In the genomic region with DNA sequence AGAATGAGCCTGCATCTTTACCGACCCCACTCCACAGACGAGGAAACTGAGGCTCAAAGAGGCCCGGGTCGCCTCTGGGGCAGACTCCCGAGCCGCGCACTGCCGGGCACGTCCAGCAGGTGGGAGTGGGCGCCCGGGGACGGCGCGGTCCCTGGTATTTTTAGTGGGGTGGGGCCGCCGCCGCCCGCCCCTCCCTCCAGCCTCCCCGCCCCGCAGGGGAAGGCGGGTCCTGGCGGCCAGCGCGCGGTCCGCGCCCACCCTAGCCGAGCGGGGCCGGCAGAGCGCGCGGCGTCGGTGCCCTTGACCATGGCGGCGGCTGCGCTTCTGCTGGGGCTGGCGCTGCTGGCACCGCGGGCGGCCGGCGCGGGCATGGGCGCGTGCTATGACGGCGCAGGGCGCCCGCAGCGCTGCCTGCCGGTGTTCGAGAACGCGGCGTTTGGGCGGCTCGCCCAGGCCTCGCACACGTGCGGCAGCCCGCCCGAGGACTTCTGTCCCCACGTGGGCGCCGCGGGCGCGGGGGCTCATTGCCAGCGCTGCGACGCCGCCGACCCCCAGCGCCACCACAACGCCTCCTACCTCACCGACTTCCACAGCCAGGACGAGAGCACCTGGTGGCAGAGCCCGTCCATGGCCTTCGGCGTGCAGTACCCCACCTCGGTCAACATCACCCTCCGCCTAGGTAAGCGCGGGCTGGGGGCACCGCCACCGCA, we compare ENCODE assay signal across 8 cellular contexts. TPM values are rescaled to one million over a fixed set of nuclear protein-coding genes. Genes with fewer than 3 reads are reported as not detected.
DNase-seq lines count a peak whose midpoint lies in the region; ATAC-seq and TF ChIP-seq lines count a peak whose summit lies in the region.

A gene (plus strand): TSS at position 266 of the 710 bp plus-strand sequence. CDS start 41 bp downstream, at position 307.

- peak; percentile 46 for TF ChIP-seq CTCF in fibroblast of villous mesenchyme (IDR thresholded peaks at IDR 0.05; ENCODE audit: insufficient read depth, low read depth, low read length)
- TF ChIP-seq CTCF in psoas muscle (IDR thresholded peaks at IDR 0.05) = no peak

- no peak within 1 kb of the TSS for H3K4me3 Mint-ChIP-seq in activated T-helper 2 cell treated with anti-CD3 and anti-CD28 coated beads, Interferon-gamma antibody, Interleukin-2, Interleukin-4, amounts not matched to agents 10 μg/mL and 5 μg/mL and 100 μg/mL, durations not matched to agents 14 hours and 24 hours and 36 hours (ENCODE audit: low read depth)

- intact Hi-C loops in psoas muscle (cut with DNase I) = no loop called here
- intact Hi-C loops in posterior vena cava (cut with DNase I) = no loop called here
- intact Hi-C loops in activated T-helper 2 cell treated with anti-CD3 and anti-CD28 coated beads, Interferon-gamma antibody, Interleukin-2, Interleukin-4, amounts not matched to agents 10 μg/mL and 5 μg/mL and 100 μg/mL, durations not matched to agents 14 hours and 24 hours and 36 hours (cut with micrococcal nuclease) = no loop called here

- H3K36me3 Mint-ChIP-seq in activated T-helper 2 cell treated with anti-CD3 and anti-CD28 coated beads, Interferon-gamma antibody, Interleukin-2, Interleukin-4, amounts not matched to agents 10 μg/mL and 5 μg/mL and 100 μg/mL, durations not matched to agents 14 hours and 24 hours and 36 hours (ENCODE audit: low read depth) = no peaks in the 10 kb centered on the region

- peaks cover 31% of the 10 kb centered on the region for H3K27me3 Mint-ChIP-seq in activated T-helper 2 cell treated with anti-CD3 and anti-CD28 coated beads, Interferon-gamma antibody, Interleukin-2, Interleukin-4, amounts not matched to agents 10 μg/mL and 5 μg/mL and 100 μg/mL, durations not matched to agents 14 hours and 24 hours and 36 hours (ENCODE audit: low read depth)

- no peaks in the 10 kb centered on the region for H3K9me3 Mint-ChIP-seq in activated T-helper 2 cell treated with anti-CD3 and anti-CD28 coated beads, Interferon-gamma antibody, Interleukin-2, Interleukin-4, amounts not matched to agents 10 μg/mL and 5 μg/mL and 100 μg/mL, durations not matched to agents 14 hours and 24 hours and 36 hours

- DNase-seq in GM03348 (ENCODE audit: low spot score) = peak; percentile 62
- DNase-seq in NCI-H82 (lab: John Stamatoyannopoulos, UW) = peak; percentile 65
- DNase-seq in fibroblast of villous mesenchyme (ENCODE audit: low read depth) = no peak
- peak in 1 of 2 donors; percentile 24 for DNase-seq in psoas muscle
- DNase-seq in posterior vena cava (ENCODE audit: low spot score) = no peak
- no peak for DNase-seq in activated T-helper 2 cell treated with anti-CD3 and anti-CD28 coated beads, Interferon-gamma antibody, Interleukin-2, Interleukin-4, amounts not matched to agents 10 μg/mL and 5 μg/mL and 100 μg/mL, durations not matched to agents 14 hours and 24 hours and 36 hours (ENCODE audit: low spot score)
- DNase-seq in NK-92 (lab: John Stamatoyannopoulos, UW; ENCODE audit: unreplicated experiment) = no peak

- 7 to 11% (median 10%) methylated on average over 48 to 88 of the region's 88 CpGs for WGBS in psoas muscle, 3 donors

- H3K4me3 ChIP-seq in fibroblast of villous mesenchyme (ENCODE audit: low read depth, low read length) (peak within 1 kb of the TSS; percentile 43), psoas muscle (peak within 1 kb of the TSS; percentile 22)

- no peaks in the 10 kb centered on the region for H3K36me3 ChIP-seq in psoas muscle (ENCODE audit: insufficient read depth in 1 of 2, low read depth in 1 of 2)

- H3K27ac Mint-ChIP-seq in activated T-helper 2 cell treated with anti-CD3 and anti-CD28 coated beads, Interferon-gamma antibody, Interleukin-2, Interleukin-4, amounts not matched to agents 10 μg/mL and 5 μg/mL and 100 μg/mL, durations not matched to agents 14 hours and 24 hours and 36 hours = no peak within 1 kb of the TSS

- H3K4me1 Mint-ChIP-seq in activated T-helper 2 cell treated with anti-CD3 and anti-CD28 coated beads, Interferon-gamma antibody, Interleukin-2, Interleukin-4, amounts not matched to agents 10 μg/mL and 5 μg/mL and 100 μg/mL, durations not matched to agents 14 hours and 24 hours and 36 hours (ENCODE audit: low read depth) = no peaks in the 10 kb centered on the region

- peaks cover 0 to 65% (median 12%) of the 10 kb centered on the region in 3 donors for H3K27me3 ChIP-seq in psoas muscle (ENCODE audit: insufficient read depth in 3 of 3, low read length in 2 of 3)

- no peaks in the 10 kb centered on the region for H3K9me3 ChIP-seq in psoas muscle

- ATAC-seq in psoas muscle = peak in 1 of 4 donors; percentile 26
- no peak for ATAC-seq in HG02588 (IDR thresholded peaks at IDR 0.05; ENCODE audit: unreplicated experiment)

- H3K27ac ChIP-seq in psoas muscle = no peak within 1 kb of the TSS

- H3K4me1 ChIP-seq in psoas muscle = no peaks in the 10 kb centered on the region

RNA-seq across cellular contexts. Expression of the gene that starts here (rescaled TPM):
- total RNA-seq in fibroblast of villous mesenchyme = 0.43 and 1.3 TPM in 2 replicates
- under 1 TPM in 3 of 4 donors, not detected in 1; 0.21 to 0.66 (median 0.24) TPM for total RNA-seq in psoas muscle
- under 1 TPM; 0.17 to 0.96 (median 0.21) TPM for polyA plus RNA-seq in psoas muscle
- total RNA-seq in posterior vena cava = under 1 TPM in 1 of 2 donors, not detected in 1; 0.29 TPM
- total RNA-seq in activated T-helper 2 cell treated with anti-CD3 and anti-CD28 coated beads, Interferon-gamma antibody, Interleukin-2, Interleukin-4, amounts not matched to agents 10 μg/mL and 5 μg/mL and 100 μg/mL, durations not matched to agents 14 hours and 24 hours and 36 hours = not detected in 2 replicates

Comparison
In these comparisons a context has a peak if more than half of its experiments do, and no peak if none do; other contexts are left out.
1. DNase-seq: peak in GM03348 (single experiment) and NCI-H82 (single experiment); none in fibroblast of villous mesenchyme (single experiment), posterior vena cava (single experiment), activated T-helper 2 cell treated with anti-CD3 and anti-CD28 coated beads, Interferon-gamma antibody, Interleukin-2, Interleukin-4, amounts not matched to agents 10 μg/mL and 5 μg/mL and 100 μg/mL, durations not matched to agents 14 hours and 24 hours and 36 hours (single experiment) and NK-92 (single experiment).